In genomic region chr3:155790272-155790918, GRCh38 we compare ENCODE assay signal across 16 cellular contexts. TPM values are rescaled to one million over a fixed set of nuclear protein-coding genes. Genes with fewer than 3 reads are reported as not detected.
A peak's percentile ranks its signal among the peaks of the same experiment; 100 is the strongest.
DNase-seq lines count a peak whose midpoint lies in the region; ATAC-seq and TF ChIP-seq lines count a peak whose summit lies in the region.
"Had no signal": no experiment of that assay in that cellular context is flagged by ENCODE, and none has a peak within 500 bp of the region (broad histone marks: within the 10 kb centered on the region; RNA-seq: fewer than 3 reads in every experiment).

No MANE protein-coding gene starts in this region.

- H3K36me3 ChIP-seq in trophoblast cell (ENCODE audit: control insufficient read depth in 1 of 2, insufficient read depth in 2 of 2, low read length in 2 of 2), result peaks cover 0 to 3% of the 10 kb centered on the region in 2 experiments
- H3K36me3 ChIP-seq: BE2C had no signal

- H2BK120ac ChIP-seq in H9 (ENCODE audit: low read depth, low read length, poor library complexity, severe bottlenecking) (no peak overlapping the region), trophoblast cell (ENCODE audit: insufficient read depth, low read length, poor library complexity) (no peak overlapping the region)

- H3K9ac ChIP-seq in H9 (ENCODE audit: extremely low read depth, insufficient read length, low read length), result no peak overlapping the region
- H3K9ac ChIP-seq in trophoblast cell (ENCODE audit: low read length), result no peak overlapping the region

- H3K4me1 ChIP-seq in H9 (ENCODE audit: insufficient read depth, low read length) (peaks cover 6% of the 10 kb centered on the region; the same call in 1 of the 2 replicates), trophoblast cell (ENCODE audit: control insufficient read depth in 1 of 2, insufficient read depth in 2 of 2, low read length in 2 of 2) (no peaks in the 10 kb centered on the region)
- H3K4me1 ChIP-seq: BE2C, Peyer's patch had no signal

- H3T11ph ChIP-seq in H9 (ENCODE audit: low read length), result no peak overlapping the region

- H3K4me1 Mint-ChIP-seq in H9 (peaks cover 12 to 15% of the 10 kb centered on the region in 2 experiments), WTC11 (peaks cover 12% of the 10 kb centered on the region)

- DNase-seq in H9, result no peak
- DNase-seq in KBM-7, result peak; percentile 13
- no peak for DNase-seq in WTC11 (ENCODE audit: low spot score)
- DNase-seq in left kidney (ENCODE audit: low read depth, low spot score), result peak; percentile 40
- DNase-seq in trophoblast cell, result no peak
- no peak for DNase-seq in T1000 (lab: John Stamatoyannopoulos, UW)
- DNase-seq in NCI-H2081 (lab: John Stamatoyannopoulos, UW), result no peak
- DNase-seq in foreskin fibroblast, result no peak
- DNase-seq: BE2C, COR-L47, GOT3, HFFc6, NCI-H1105, NCI-H2081 treated with DMSO at 0.1 percent for 48 hours, Peyer's patch had no signal

- in situ Hi-C loops in KBM-7 (cut with MboI; ENCODE audit: low pct_unique_long_range_greater_than_20kb, low sequenced_read_pairs), result no loop called here

- H4K8ac ChIP-seq in H9 (replicated peaks; ENCODE audit: insufficient read length, low read depth, low read length) (no peak overlapping the region), trophoblast cell (ENCODE audit: low read depth, low read length) (no peak overlapping the region)

- POLR2A ChIA-PET in WTC11 (lab: Charles Lee), result no interaction called here

- H3K27me3 Mint-ChIP-seq in H9 (ENCODE audit: low read depth) (no peaks in the 10 kb centered on the region), WTC11 (ENCODE audit: low read depth) (no peaks in the 10 kb centered on the region)
- H3K27me3 Mint-ChIP-seq: CD4-positive, CD25-positive, alpha-beta regulatory T cell had no signal

- no peak overlapping the region for H3K27ac ChIP-seq in H9 (ENCODE audit: insufficient read length, low read depth, low read length)
- no peak overlapping the region for H3K27ac ChIP-seq in trophoblast cell (ENCODE audit: low read depth, low read length)
- H3K27ac ChIP-seq: Peyer's patch had no signal

- H2BK15ac ChIP-seq in H9 (ENCODE audit: low read depth, low read length), result no peak overlapping the region

- no peak overlapping the region for H3K56ac ChIP-seq in H9 (ENCODE audit: insufficient read length, low read depth, low read length)

- H3K4me3 ChIP-seq in trophoblast cell (ENCODE audit: low read depth, low read length) (no peak overlapping the region), foreskin fibroblast (ENCODE audit: low read depth in 1 of 2, low read length in 2 of 2) (no peak overlapping the region)
- H3K4me3 ChIP-seq: Peyer's patch had no signal

- no peaks in the 10 kb centered on the region for H3K23me2 ChIP-seq in H9 (ENCODE audit: insufficient read length, low read depth, low read length, poor library complexity, severe bottlenecking)

- H2BK12ac ChIP-seq in H9 (ENCODE audit: insufficient read length, low read depth, low read length) (no peak overlapping the region), trophoblast cell (ENCODE audit: low read length) (no peak overlapping the region)

- H3K36me3 Mint-ChIP-seq in H9 (ENCODE audit: insufficient read depth in 1 of 3, low read depth in 3 of 3), result peaks cover 5 to 21% (median 11%) of the 10 kb centered on the region in 3 experiments; a peak in 6 of 7 replicates
- peaks cover 14% of the 10 kb centered on the region for H3K36me3 Mint-ChIP-seq in WTC11

- no peak overlapping the region for H4K12ac ChIP-seq in trophoblast cell (ENCODE audit: low read depth, low read length)

- H3K23ac ChIP-seq in H9 (ENCODE audit: insufficient read length, low read depth, low read length) (no peak overlapping the region), trophoblast cell (ENCODE audit: low read length) (no peak overlapping the region)

- H2BK5ac ChIP-seq in H9 (ENCODE audit: insufficient read length, low read length), result no peak overlapping the region
- no peak overlapping the region for H2BK5ac ChIP-seq in trophoblast cell (ENCODE audit: low read depth, low read length, poor library complexity)

- no peaks in the 10 kb centered on the region for H3K27me3 ChIP-seq in H9 (ENCODE audit: insufficient read depth, low read length)
- no peaks in the 10 kb centered on the region for H3K27me3 ChIP-seq in trophoblast cell (ENCODE audit: insufficient read depth, low read length)
- H3K27me3 ChIP-seq: BE2C, Peyer's patch had no signal

- no CpG with 5 or more reads among the region's 4 CpGs for WGBS in H9 (ENCODE audit: extremely low coverage, insufficient read length, low lambda C conversion rate)
- WGBS in trophoblast cell (ENCODE audit: extremely low coverage, insufficient coverage, insufficient read length), result no CpG with 5 or more reads among the region's 4 CpGs

- H4K20me1 ChIP-seq in H9 (ENCODE audit: control insufficient read depth, insufficient read depth, insufficient read length), result no peaks in the 10 kb centered on the region

- H3K79me2 ChIP-seq in H9 (ENCODE audit: insufficient read depth, low read length), result no peaks in the 10 kb centered on the region
- H3K79me2 ChIP-seq in trophoblast cell (ENCODE audit: control insufficient read depth, insufficient read depth, low read length, poor library complexity), result peaks cover 2% of the 10 kb centered on the region

- H3K4me3 Mint-ChIP-seq in H9, result no peak overlapping the region
- H3K4me3 Mint-ChIP-seq in WTC11, result no peak overlapping the region
- H3K4me3 Mint-ChIP-seq: HFFc6 had no signal

- no peak overlapping the region for H4K5ac ChIP-seq in H9 (ENCODE audit: insufficient read length, low read depth, low read length)

- peak; percentile 43; the same call in 1 of the 2 replicates for ATAC-seq in WTC11

- H3K27ac Mint-ChIP-seq in H9, result peak overlapping the region; percentile 1 to 58 (median 45); a peak in 5 of 7 replicates
- peak overlapping the region; percentile 66 for H3K27ac Mint-ChIP-seq in WTC11
- H3K27ac Mint-ChIP-seq: HFFc6 had no signal

- H2BK20ac ChIP-seq in H9 (ENCODE audit: low read depth, low read length, poor library complexity, severe bottlenecking), result no peak overlapping the region

- H3K14ac ChIP-seq in H9 (ENCODE audit: insufficient read depth, low read length) (peak overlapping the region; percentile 12; the same call in 1 of the 2 replicates), trophoblast cell (ENCODE audit: low read length) (no peak overlapping the region)

- CTCF ChIA-PET in WTC11 (lab: Charles Lee), result interaction anchor here (0.6 to 3.2 kb wide), 2 partner anchors 16 to 369 kb away, joined by 3 to 23 read pairs; partner anchors contain the start of gene C3orf33

- H3K18ac ChIP-seq in H9 (ENCODE audit: insufficient read length, low read depth, low read length), result no peak overlapping the region
- H3K18ac ChIP-seq in trophoblast cell (ENCODE audit: low read length), result no peak overlapping the region

- H3K4ac ChIP-seq in H9 (ENCODE audit: low read depth, low read length) (no peak overlapping the region), trophoblast cell (ENCODE audit: low read depth, low read length) (no peak overlapping the region)

- H3K4me2 ChIP-seq in H9 (ENCODE audit: insufficient read depth, insufficient read length, low read length), result no peak overlapping the region
- H3K4me2 ChIP-seq in trophoblast cell (ENCODE audit: low read length), result no peak overlapping the region

- H2AK5ac ChIP-seq in H9 (ENCODE audit: insufficient read length, low read length), result no peak overlapping the region
- no peak overlapping the region for H2AK5ac ChIP-seq in trophoblast cell (ENCODE audit: low read length)

- H4K91ac ChIP-seq in H9 (ENCODE audit: insufficient read length, low read depth, low read length) (no peak overlapping the region), trophoblast cell (ENCODE audit: low read depth, low read length) (no peak overlapping the region)

- H3K79me1 ChIP-seq in H9 (ENCODE audit: insufficient read depth, low read depth, low read length, poor library complexity, severe bottlenecking) (no peaks in the 10 kb centered on the region), trophoblast cell (ENCODE audit: low read length) (no peaks in the 10 kb centered on the region)

- TF ChIP-seq CTCF in H9 (conservative IDR thresholded peaks at IDR 0.05) (no peak), WTC11 (IDR thresholded peaks at IDR 0.05) (no peak), foreskin fibroblast (IDR thresholded peaks at IDR 0.05; ENCODE audit: low read depth, low read length) (no peak)

- H3K9me3 Mint-ChIP-seq in H9 (0 out of 5 replicates have a peak, but pooled peaks cover 0 to 2% of the 10 kb centered on the region in 2 experiments), WTC11 (peaks cover 12% of the 10 kb centered on the region)
- H3K9me3 Mint-ChIP-seq: HFFc6 had no signal

- H3K9me3 ChIP-seq in H9 (ENCODE audit: control insufficient read depth, low read depth, low read length) (no peaks in the 10 kb centered on the region), trophoblast cell (ENCODE audit: insufficient read depth, low read depth, low read length) (no peaks in the 10 kb centered on the region)
- H3K9me3 ChIP-seq: BE2C, Peyer's patch had no signal

- H2AFZ ChIP-seq in H9 (ENCODE audit: low read length), result no peak overlapping the region
- H2AFZ ChIP-seq in trophoblast cell (ENCODE audit: insufficient read depth, low read length, poor library complexity), result no peak overlapping the region

TF ChIP-seq in WTC11, 78 proteins besides CTCF, POLR2A, EP300 and RAD21 (continues in another document):
- no peak for TF ChIP-seq ZNF232 (CRISPR knock-in tag; IDR thresholded peaks at IDR 0.05)
- no peak for TF ChIP-seq ZNF317 (CRISPR knock-in tag; IDR thresholded peaks at IDR 0.05; ENCODE audit: borderline replicate concordance, low read depth)
- TF ChIP-seq, protein P1, sequence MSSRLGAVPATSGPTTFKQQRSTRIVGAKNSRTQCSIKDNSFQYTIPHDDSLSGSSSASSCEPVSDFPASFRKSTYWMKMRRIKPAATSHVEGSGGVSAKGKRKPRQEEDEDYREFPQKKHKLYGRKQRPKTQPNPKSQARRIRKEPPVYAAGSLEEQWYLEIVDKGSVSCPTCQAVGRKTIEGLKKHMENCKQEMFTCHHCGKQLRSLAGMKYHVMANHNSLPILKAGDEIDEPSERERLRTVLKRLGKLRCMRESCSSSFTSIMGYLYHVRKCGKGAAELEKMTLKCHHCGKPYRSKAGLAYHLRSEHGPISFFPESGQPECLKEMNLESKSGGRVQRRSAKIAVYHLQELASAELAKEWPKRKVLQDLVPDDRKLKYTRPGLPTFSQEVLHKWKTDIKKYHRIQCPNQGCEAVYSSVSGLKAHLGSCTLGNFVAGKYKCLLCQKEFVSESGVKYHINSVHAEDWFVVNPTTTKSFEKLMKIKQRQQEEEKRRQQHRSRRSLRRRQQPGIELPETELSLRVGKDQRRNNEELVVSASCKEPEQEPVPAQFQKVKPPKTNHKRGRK (CRISPR knock-in tag; IDR thresholded peaks at IDR 0.05; ENCODE audit: borderline replicate concordance), result no peak

RNA-seq across cellular contexts. Expression of gene C3orf33, which starts 15.7 kb away (rescaled TPM):
- total RNA-seq in H9 (2021), result 2.3 and 2.9 TPM in 2 replicates
- 2.8 to 3.0 TPM (median 3.0 TPM) in 3 replicates for total RNA-seq in WTC11 (2021)
- polyA plus RNA-seq in trophoblast cell (2013), result 0.77 and 1.0 TPM in 2 replicates

RNA-seq across cellular contexts. Expression of gene PLCH1, which starts 45.5 kb away (rescaled TPM):
- total RNA-seq in H9 (2021) (17.8 and 19.0 TPM in 2 replicates), WTC11 (2021) (8.4 to 8.9 TPM (median 8.8 TPM) in 3 replicates)
- polyA plus RNA-seq in trophoblast cell (2013), result 1.2 and 1.5 TPM in 2 replicates
- total RNA-seq: HFFc6 had no signal

Comparison
In these comparisons a context has a peak if more than half of its experiments do, and no peak if none do; other contexts are left out.
1. DNase-seq: peak in KBM-7 (single experiment) and left kidney (single experiment); none in H9 (single experiment), WTC11 (single experiment), trophoblast cell (0 of 2), T1000 (single experiment), NCI-H2081 (0 of 2) and foreskin fibroblast (0 of 2).